ENCODE assay signal across 13 cellular contexts in genomic region chr7:150340875-150341262, GRCh38. TPM values are rescaled to one million over a fixed set of nuclear protein-coding genes. Genes with fewer than 3 reads are reported as not detected.
DNase-seq lines count a peak whose midpoint lies in the region; ATAC-seq and TF ChIP-seq lines count a peak whose summit lies in the region.
"Had no signal": no experiment of that assay in that cellular context is flagged by ENCODE, and none has a peak within 500 bp of the region (broad histone marks: within the 10 kb centered on the region; RNA-seq: fewer than 3 reads in every experiment).

No MANE protein-coding gene starts in this region.

- peaks cover 42% of the 10 kb centered on the region for H3K27me3 ChIP-seq in HUES6 (ENCODE audit: control insufficient read depth, insufficient read depth, low read length)
- H3K27me3 ChIP-seq in esophagus muscularis mucosa: peaks cover 0 to 11% (median 2%) of the 10 kb centered on the region in 4 donors
- H3K27me3 ChIP-seq in spleen (replicated peaks in 1 of 7): peaks cover 0 to 32% (median 18%) of the 10 kb centered on the region in 7 donors

- no peak for TF ChIP-seq POLR2A in esophagus muscularis mucosa (IDR thresholded peaks at IDR 0.05; ENCODE audit: low read depth)
- no peak for TF ChIP-seq POLR2A in spleen (IDR thresholded peaks at IDR 0.05)

- no peak for ATAC-seq in GM19463 (IDR thresholded peaks at IDR 0.05; ENCODE audit: unreplicated experiment)

- peak overlapping the region; percentile 47 for H3K9ac ChIP-seq in HUES6 (ENCODE audit: low read length)

- TF ChIP-seq CTCF in esophagus muscularis mucosa (IDR thresholded peaks at IDR 0.05) (no peak), spleen (IDR thresholded peaks at IDR 0.05 in 8 of 11, conservative IDR thresholded peaks at IDR 0.05 in 3 of 11) (no peak)

- H3K27ac ChIP-seq in HUES6 (ENCODE audit: low read depth, low read length) (no peak overlapping the region), esophagus muscularis mucosa (replicated peaks in 1 of 4) (peak overlapping the region; percentile 82 to 93 (median 88)), mesodermal cell (ENCODE audit: low read depth, low read length, severe bottlenecking) (no peak overlapping the region), spleen (peak overlapping the region; percentile 35 to 82 (median 76))

- H3K9me3 ChIP-seq in HUES6 (ENCODE audit: control insufficient read depth, insufficient read depth, low read depth, low read length): peaks cover 9% of the 10 kb centered on the region
- H3K9me3 ChIP-seq in esophagus muscularis mucosa: peaks cover 0 to 2% (median 0%) of the 10 kb centered on the region in 4 donors
- H3K9me3 ChIP-seq in mesodermal cell (ENCODE audit: control insufficient read depth, low read length): no peaks in the 10 kb centered on the region
- H3K9me3 ChIP-seq in spleen: peaks cover 0 to 19% (median 11%) of the 10 kb centered on the region in 8 donors

- H3K4me3 ChIP-seq in HUES6 (ENCODE audit: low read depth, low read length) (peak overlapping the region; percentile 75), esophagus muscularis mucosa (peak overlapping the region; percentile 59 to 79 (median 68)), mesodermal cell (ENCODE audit: extremely low read depth, insufficient read depth, low read length, poor library complexity, severe bottlenecking) (peak overlapping the region; percentile 45), spleen (peak overlapping the region in 7 of 8 donors; percentile 16 to 62 (median 35))

- H3K4me1 ChIP-seq in HUES6 (ENCODE audit: control insufficient read depth, insufficient read depth, low read length): peaks cover 33% of the 10 kb centered on the region
- H3K4me1 ChIP-seq in esophagus muscularis mucosa: peaks cover 27 to 65% (median 63%) of the 10 kb centered on the region in 4 donors
- peaks cover 17% of the 10 kb centered on the region for H3K4me1 ChIP-seq in mesodermal cell (ENCODE audit: control insufficient read depth, insufficient read depth, low read length, poor library complexity, severe bottlenecking)
- H3K4me1 ChIP-seq in spleen: peaks cover 0 to 43% (median 27%) of the 10 kb centered on the region in 6 donors

- H3K36me3 ChIP-seq in HUES6 (ENCODE audit: control insufficient read depth, insufficient read depth, low read length): peaks cover 26% of the 10 kb centered on the region
- H3K36me3 ChIP-seq in esophagus muscularis mucosa: peaks cover 0 to 16% (median 5%) of the 10 kb centered on the region in 4 donors
- peaks cover 18% of the 10 kb centered on the region for H3K36me3 ChIP-seq in mesodermal cell (ENCODE audit: control insufficient read depth, insufficient read depth, low read length)
- H3K36me3 ChIP-seq in spleen: peaks cover 0 to 23% (median 13%) of the 10 kb centered on the region in 6 donors

- intact Hi-C loops in esophagus muscularis mucosa (cut with DNase I) (loop anchor here (2.0 kb wide), 1 partner anchor 28 kb away; the partner anchor contains the start of gene REPIN1), spleen (cut with DNase I; ENCODE audit: low total_unique reads) (no loop called here)

- DNase-seq in esophagus muscularis mucosa (ENCODE audit: extremely low spot score) (no peak), spleen (no peak), putamen (ENCODE audit: low spot score) (no peak), GDM1 (lab: John Stamatoyannopoulos, UW) (no peak)
- DNase-seq in activated CD4-positive, alpha-beta T cell treated with anti-CD3 and anti-CD28 coated beads for 4 hours: no peak
- DNase-seq: activated CD4-positive, CD25-positive, alpha-beta regulatory T cell treated with anti-CD3 and anti-CD28 coated beads, Interleukin-2, amount 50 U/mL, for 72 hours; activated naive CD4-positive, alpha-beta T cell treated with anti-CD3 and anti-CD28 coated beads, Interleukin-2, amount 50 U/mL, for 16 hours; NCI-H2081 treated with DMSO at 0.1 percent for 48 hours had no signal

- no peak for TF ChIP-seq EP300 in esophagus muscularis mucosa (IDR thresholded peaks at IDR 0.05)

- 7% methylated on average over 16 of the region's 29 CpGs for WGBS in esophagus muscularis mucosa
- WGBS in mesodermal cell (ENCODE audit: insufficient coverage in 2 of 2), 2 experiments: 2 to 3% methylated on average over 16 to 28 of the region's 29 CpGs
- 5 to 24% (median 16%) methylated on average over 29 of the region's 29 CpGs for WGBS in spleen, 5 donors

RNA-seq across cellular contexts. Expression of gene RARRES2, which starts 0.6 kb away (rescaled TPM):
- total RNA-seq in esophagus muscularis mucosa (100 to 1,000 TPM; 143 to 193 (median 173) TPM), spleen (100 to 1,000 TPM in 3 of 7 donors, 10 to 100 TPM in 4; 39.7 to 117 (median 83.6) TPM)
- polyA plus RNA-seq in mesodermal cell (2013, experiment 1 of 2): 31.3 TPM
- 25.7 TPM for polyA plus RNA-seq in mesodermal cell (2013, experiment 2 of 2)
- 100 to 1,000 TPM; 165 to 292 (median 176) TPM for polyA plus RNA-seq in spleen
- total RNA-seq: CD4-positive, CD25-positive, alpha-beta regulatory T cell; mononuclear cell had no signal
- polyA plus RNA-seq: CD4-positive, CD25-positive, alpha-beta regulatory T cell had no signal

RNA-seq across cellular contexts. Expression of gene ACTR3C, which starts 17.5 kb away (rescaled TPM):
- 10 to 100 TPM in 1 of 4 donors, 1 to 10 TPM in 3; 4.3 to 10.1 (median 4.8) TPM for total RNA-seq in esophagus muscularis mucosa
- polyA plus RNA-seq in mesodermal cell (2013, experiment 1 of 2): 0.63 TPM
- 0.46 TPM for polyA plus RNA-seq in mesodermal cell (2013, experiment 2 of 2)
- total RNA-seq in spleen: 10 to 100 TPM in 4 of 7 donors, 1 to 10 TPM in 3; 6.6 to 18.6 (median 10.8) TPM
- 1 to 10 TPM in 2 of 3 donors, under 1 TPM in 1; 0.78 to 2.6 (median 1.6) TPM for polyA plus RNA-seq in spleen

RNA-seq across cellular contexts. Expression of gene LRRC61, which starts 17.7 kb away (rescaled TPM):
- total RNA-seq in esophagus muscularis mucosa: 10 to 100 TPM in 2 of 4 donors, 1 to 10 TPM in 2; 7.9 to 16.5 (median 12.4) TPM
- 23.1 TPM for polyA plus RNA-seq in mesodermal cell (2013, experiment 1 of 2)
- polyA plus RNA-seq in mesodermal cell (2013, experiment 2 of 2): 22.7 TPM
- total RNA-seq in spleen: 10 to 100 TPM in 5 of 7 donors, 1 to 10 TPM in 2; 7.4 to 21.7 (median 14.3) TPM
- 10 to 100 TPM in 1 of 3 donors, 1 to 10 TPM in 2; 4.2 to 12.0 (median 7.3) TPM for polyA plus RNA-seq in spleen

RNA-seq across cellular contexts. Expression of gene REPIN1, which starts 27.8 kb away (rescaled TPM):
- 100 to 1,000 TPM in 2 of 4 donors, 10 to 100 TPM in 2; 66.8 to 143 (median 97.7) TPM for total RNA-seq in esophagus muscularis mucosa
- polyA plus RNA-seq in mesodermal cell (2013, experiment 1 of 2): 124 TPM
- polyA plus RNA-seq in mesodermal cell (2013, experiment 2 of 2): 102 TPM
- 100 to 1,000 TPM in 6 of 7 donors, 10 to 100 TPM in 1; 99.3 to 126 (median 114) TPM for total RNA-seq in spleen
- polyA plus RNA-seq in spleen: 10 to 100 TPM; 47.9 to 75.7 (median 55.0) TPM

RNA-seq across cellular contexts. Expression of gene ZNF775, which starts 38.3 kb away (rescaled TPM):
- total RNA-seq in esophagus muscularis mucosa (10 to 100 TPM in 3 of 4 donors, 1 to 10 TPM in 1; 6.6 to 19.8 (median 15.0) TPM), spleen (1 to 10 TPM; 2.2 to 5.7 (median 4.5) TPM)
- 15.7 TPM for polyA plus RNA-seq in mesodermal cell (2013, experiment 1 of 2)
- polyA plus RNA-seq in mesodermal cell (2013, experiment 2 of 2): 12.0 TPM
- 1 to 10 TPM; 2.0 to 2.9 (median 2.6) TPM for polyA plus RNA-seq in spleen

Comparison
In these comparisons a context has a peak if more than half of its experiments do, and no peak if none do; other contexts are left out.
1. H3K27ac ChIP-seq: peak in esophagus muscularis mucosa (4 of 4) and spleen (8 of 8); none in HUES6 (single experiment) and mesodermal cell (single experiment).
2. Peak in every context shown above with its lines, with median percentiles within 50 percentile points of each other: H3K4me3 ChIP-seq.